Comparison of ENCODE assay signal across 8 cellular contexts in the genomic region with DNA sequence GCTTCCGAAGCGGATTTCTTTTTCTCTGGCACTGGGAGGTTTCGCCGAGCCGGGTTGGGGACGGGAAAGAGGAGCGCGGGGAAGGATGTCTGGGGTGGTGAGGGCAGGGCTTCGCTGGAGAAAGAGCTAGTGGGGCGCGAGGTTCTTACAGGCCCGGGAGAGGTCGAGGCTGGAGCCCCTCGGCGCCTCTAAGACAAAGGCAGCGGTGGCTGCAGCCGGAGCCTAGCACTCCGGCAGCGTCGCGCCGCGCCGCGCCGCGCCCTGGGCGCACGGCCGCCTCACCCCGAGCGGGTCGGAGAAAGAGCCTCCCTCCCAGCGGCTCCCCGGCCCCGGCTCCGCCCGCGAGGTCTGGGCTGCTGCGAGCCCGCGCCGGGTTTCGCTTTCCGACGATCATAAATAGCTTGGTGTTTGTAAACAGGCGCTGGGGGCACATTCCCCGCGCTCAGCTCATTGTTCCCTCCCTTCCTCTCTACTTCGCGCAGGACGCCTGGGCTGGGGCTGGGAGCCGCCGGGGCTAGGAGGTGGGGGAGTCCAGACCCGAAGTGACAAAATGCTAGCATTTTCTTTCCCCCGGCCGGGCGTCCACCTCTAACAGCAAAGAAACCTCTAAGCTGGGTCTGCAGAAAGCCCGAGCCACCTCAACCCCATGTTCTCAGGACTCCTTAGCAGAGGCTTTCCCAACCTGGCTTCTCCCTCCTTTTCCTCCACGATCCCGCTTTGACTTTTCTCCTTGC. TPM values are rescaled to one million over a fixed set of nuclear protein-coding genes. Genes with fewer than 3 reads are reported as not detected.
A peak's percentile ranks its signal among the peaks of the same experiment; 100 is the strongest.
DNase-seq lines count a peak whose midpoint lies in the region; ATAC-seq and TF ChIP-seq lines count a peak whose summit lies in the region.

No MANE protein-coding gene starts in this region.

- WGBS in urinary bladder: under 1% methylated on average over 61 of the region's 61 CpGs

- H3K4me1 ChIP-seq in mucosa of descending colon (ENCODE audit: low read depth) (peaks cover 23% of the 10 kb centered on the region), urinary bladder (ENCODE audit: insufficient read depth) (no peaks in the 10 kb centered on the region)

- TF ChIP-seq CTCF in epithelial cell of proximal tubule (conservative IDR thresholded peaks at IDR 0.05; ENCODE audit: low read depth, low read length) (no peak), mucosa of descending colon (IDR thresholded peaks at IDR 0.05) (no peak)

- no peaks in the 10 kb centered on the region for H3K9me3 ChIP-seq in mucosa of descending colon

- DNase-seq in ACHN (peak; percentile 41), GM04503 (ENCODE audit: low read depth) (peak; percentile 38), KBM-7 (peak; percentile 68), SW480 (ENCODE audit: low spot score) (peak; percentile 81), epithelial cell of proximal tubule (ENCODE audit: low read depth) (peak; percentile 43), mucosa of descending colon (peak in 2 of 3 donors; percentile 67 to 73), cortex of kidney (lab: John Stamatoyannopoulos, UW) (no peak)

- intact Hi-C loops in mucosa of descending colon (cut with DNase I, micrococcal nuclease): loop anchor here in 1 of 2 donors (10.0 kb wide), 1 partner anchor 141 kb away; no protein-coding TSS in a partner anchor

- no peaks in the 10 kb centered on the region for H3K36me3 ChIP-seq in mucosa of descending colon (ENCODE audit: low read depth)
- H3K36me3 ChIP-seq in urinary bladder (ENCODE audit: insufficient read depth): no peaks in the 10 kb centered on the region

- peak; percentile 71 for ATAC-seq in mucosa of descending colon

- H3K27ac ChIP-seq in urinary bladder (ENCODE audit: low read depth): peak overlapping the region; percentile 91

- in situ Hi-C loops in ACHN (cut with HindIII; ENCODE audit: low pct_ligation_motif_present, low pct_unique_long_range_greater_than_20kb, low sequenced_read_pairs): no loop called here
- in situ Hi-C loops in KBM-7 (cut with MboI; ENCODE audit: low pct_unique_long_range_greater_than_20kb, low sequenced_read_pairs): loop anchor here (10.0 kb wide), 1 partner anchor 151 kb away; no protein-coding TSS in a partner anchor

- peak overlapping the region; percentile 65 for H3K4me3 ChIP-seq in epithelial cell of proximal tubule (ENCODE audit: low read depth, low read length)
- no peak overlapping the region for H3K4me3 ChIP-seq in mucosa of descending colon
- H3K4me3 ChIP-seq in urinary bladder (ENCODE audit: low read depth, low read length): peak overlapping the region; percentile 62

RNA-seq across cellular contexts. Expression of gene MEIS1, which starts 0.8 kb away (rescaled TPM):
- 0.23 and 3.5 TPM in 2 replicates for total RNA-seq in epithelial cell of proximal tubule
- 100 to 1,000 TPM in 1 of 3 donors, 10 to 100 TPM in 2; 23.2 to 196 (median 33.4) TPM for total RNA-seq in mucosa of descending colon
- 213 TPM for total RNA-seq in urinary bladder
- 46.5 TPM for polyA plus RNA-seq in urinary bladder
